ENCODE assay signal across 19 cellular contexts in genomic region chr14:90434370-90435020, GRCh38. TPM values are rescaled to one million over a fixed set of nuclear protein-coding genes. Genes with fewer than 3 reads are reported as not detected.
DNase-seq lines count a peak whose midpoint lies in the region; ATAC-seq and TF ChIP-seq lines count a peak whose summit lies in the region.
"Had no signal": no experiment of that assay in that cellular context is flagged by ENCODE, and none has a peak within 500 bp of the region (broad histone marks: within the 10 kb centered on the region; RNA-seq: fewer than 3 reads in every experiment).

No MANE protein-coding gene starts in this region.

- H3K36me3 ChIP-seq in HEK293 (ENCODE audit: control insufficient read depth in 2 of 2, insufficient read depth in 1 of 2, low read length in 2 of 2) (no peaks in the 10 kb centered on the region), upper lobe of right lung (no peaks in the 10 kb centered on the region)
- H3K36me3 ChIP-seq: BLaER1 treated with 17β-estradiol and CSF1 and Interleukin-3, amounts not matched to agents 10 nM and 100 nM had no signal

- no peaks in the 10 kb centered on the region for H3K4me1 Mint-ChIP-seq in natural killer cell treated with Interleukin-12 subunit alpha and Interleukin-12 subunit beta and Interleukin-15 and Interleukin-18, amount 100 ng/mL, for 72 hours (ENCODE audit: low read depth in 2 of 2)
- no peaks in the 10 kb centered on the region for H3K4me1 Mint-ChIP-seq in natural killer cell
- H3K4me1 Mint-ChIP-seq: B cell, CD14-positive monocyte had no signal

- H3K4me3 ChIP-seq in HEK293 (ENCODE audit: low read depth, low read length) (no peak overlapping the region), upper lobe of right lung (no peak overlapping the region)
- H3K4me3 ChIP-seq: BLaER1 treated with 17β-estradiol and CSF1 and Interleukin-3, amounts not matched to agents 10 nM and 100 nM; GM23338 had no signal

- H3K4me3 Mint-ChIP-seq in natural killer cell treated with Interleukin-12 subunit alpha and Interleukin-12 subunit beta and Interleukin-15 and Interleukin-18, amount 100 ng/mL, for 72 hours = no peak overlapping the region
- H3K4me3 Mint-ChIP-seq in natural killer cell = no peak overlapping the region
- H3K4me3 Mint-ChIP-seq: B cell; CD4-positive, alpha-beta T cell; GM23338 had no signal

- TF ChIP-seq CTCF in natural killer cell (IDR thresholded peaks at IDR 0.05) = no peak
- no peak for TF ChIP-seq CTCF in HEK293 (tag by site-specific recombination; IDR thresholded peaks at IDR 0.05)
- no peak for TF ChIP-seq CTCF in upper lobe of right lung (IDR thresholded peaks at IDR 0.05)

- H3K9me3 ChIP-seq in HEK293 (ENCODE audit: control insufficient read depth, insufficient read depth, low read depth, low read length) (no peaks in the 10 kb centered on the region), upper lobe of right lung (no peaks in the 10 kb centered on the region)

- peak overlapping the region in 1 of 2 donors; percentile 30 for H3K27ac Mint-ChIP-seq in natural killer cell treated with Interleukin-12 subunit alpha and Interleukin-12 subunit beta and Interleukin-15 and Interleukin-18, amount 100 ng/mL, for 72 hours
- H3K27ac Mint-ChIP-seq in natural killer cell = no peak overlapping the region
- H3K27ac Mint-ChIP-seq: B cell; CD14-positive monocyte; CD4-positive, alpha-beta T cell; GM23338 had no signal

- H3K27me3 ChIP-seq in upper lobe of right lung = no peaks in the 10 kb centered on the region
- H3K27me3 ChIP-seq: BLaER1 treated with 17β-estradiol and CSF1 and Interleukin-3, amounts not matched to agents 10 nM and 100 nM had no signal

- no peaks in the 10 kb centered on the region for H3K9me3 Mint-ChIP-seq in natural killer cell treated with Interleukin-12 subunit alpha and Interleukin-12 subunit beta and Interleukin-15 and Interleukin-18, amount 100 ng/mL, for 72 hours
- H3K9me3 Mint-ChIP-seq in natural killer cell = no peaks in the 10 kb centered on the region
- H3K9me3 Mint-ChIP-seq: CD14-positive monocyte; CD4-positive, alpha-beta T cell; GM23338 had no signal

- H3K27ac ChIP-seq in HEK293 (ENCODE audit: extremely low read depth, low read depth, low read length) (no peak overlapping the region), upper lobe of right lung (no peak overlapping the region)
- H3K27ac ChIP-seq: 22Rv1 had no signal

- peaks cover 0 to 2% of the 10 kb centered on the region in 2 donors for H3K27me3 Mint-ChIP-seq in natural killer cell treated with Interleukin-12 subunit alpha and Interleukin-12 subunit beta and Interleukin-15 and Interleukin-18, amount 100 ng/mL, for 72 hours
- no peaks in the 10 kb centered on the region for H3K27me3 Mint-ChIP-seq in natural killer cell (ENCODE audit: low read depth in 2 of 2)
- H3K27me3 Mint-ChIP-seq: CD4-positive, alpha-beta T cell had no signal

- ATAC-seq in natural killer cell treated with Interleukin-12 subunit alpha and Interleukin-12 subunit beta and Interleukin-15 and Interleukin-18, amount 100 ng/mL, for 72 hours = peak in 1 of 2 donors; percentile 28
- ATAC-seq in natural killer cell (no peak), upper lobe of right lung (no peak), HG03280 (IDR thresholded peaks at IDR 0.05; ENCODE audit: unreplicated experiment) (no peak), GM21576 (IDR thresholded peaks at IDR 0.05; ENCODE audit: unreplicated experiment) (no peak)
- ATAC-seq: GM23338 had no signal

- no peaks in the 10 kb centered on the region for H3K36me3 Mint-ChIP-seq in natural killer cell treated with Interleukin-12 subunit alpha and Interleukin-12 subunit beta and Interleukin-15 and Interleukin-18, amount 100 ng/mL, for 72 hours
- H3K36me3 Mint-ChIP-seq in natural killer cell = no peaks in the 10 kb centered on the region
- H3K36me3 Mint-ChIP-seq: CD14-positive monocyte had no signal

- POLR2A ChIA-PET in HEK293 (lab: Yijun Ruan, JAX) = no interaction called here

- no peaks in the 10 kb centered on the region for H3K4me1 ChIP-seq in HEK293 (ENCODE audit: control insufficient read depth, insufficient read depth, low read length)
- no peaks in the 10 kb centered on the region for H3K4me1 ChIP-seq in upper lobe of right lung

- DNase-seq in natural killer cell treated with Interleukin-12 subunit alpha and Interleukin-12 subunit beta and Interleukin-15 and Interleukin-18, amount 100 ng/mL, for 72 hours (ENCODE audit: low spot score) = peak; percentile 53
- DNase-seq in natural killer cell (no peak), islet precursor cell (peak; percentile 37), upper lobe of right lung (peak; percentile 15)
- DNase-seq in effector CD8-positive, alpha-beta T cell (lab: John Stamatoyannopoulos, UW) = no peak
- DNase-seq: Calu3; CD4-positive, alpha-beta T cell; COR-L47; DMS53; DMS79 treated with DMSO at 0.1 percent for 48 hours; HCEC 1CT had no signal

- CTCF ChIA-PET in HEK293 (lab: Yijun Ruan, JAX) = no interaction called here

- intact Hi-C loops in natural killer cell (cut with micrococcal nuclease) (no loop called here), upper lobe of right lung (cut with DNase I) (no loop called here)

TF ChIP-seq in HEK293, 187 proteins besides CTCF, POLR2A, EP300 and RAD21:
- TF ChIP-seq ZNF510 (tag by site-specific recombination; IDR thresholded peaks at IDR 0.05; ENCODE audit: insufficient replicate concordance) = no peak
- TF ChIP-seq HOXD13 (CRISPR knock-in tag; IDR thresholded peaks at IDR 0.05; ENCODE audit: borderline replicate concordance) = no peak
- no peak for TF ChIP-seq ZNF350 (tag by site-specific recombination; IDR thresholded peaks at IDR 0.05)
- TF ChIP-seq ZNF561 (tag by site-specific recombination; IDR thresholded peaks at IDR 0.05; ENCODE audit: borderline replicate concordance) = no peak
- no peak for TF ChIP-seq BCL11A (tag by site-specific recombination; IDR thresholded peaks at IDR 0.05; ENCODE audit: low read depth)
- no peak for TF ChIP-seq YY1 (tag by site-specific recombination; IDR thresholded peaks at IDR 0.05)
- TF ChIP-seq ZFHX2 (tag by site-specific recombination; conservative IDR thresholded peaks at IDR 0.05) = peak; percentile 54; the same call in 1 of the 2 replicates

RNA-seq across cellular contexts. Expression of gene CALM1, which starts 37.7 kb away (rescaled TPM):
- total RNA-seq in natural killer cell treated with Interleukin-12 subunit alpha and Interleukin-12 subunit beta and Interleukin-15 and Interleukin-18, amount 100 ng/mL, for 72 hours = 100 to 1,000 TPM; 521 to 669 TPM
- 1,000 to 10,000 TPM in 1 of 3 donors, 100 to 1,000 TPM in 2; 868 to 1,074 (median 907) TPM for total RNA-seq in natural killer cell
- 477 TPM for total RNA-seq in upper lobe of right lung

Comparison
In these comparisons a context has a peak if more than half of its experiments do, and no peak if none do; other contexts are left out.
1. DNase-seq: peak in natural killer cell treated with Interleukin-12 subunit alpha and Interleukin-12 subunit beta and Interleukin-15 and Interleukin-18, amount 100 ng/mL, for 72 hours (single experiment), islet precursor cell (single experiment) and upper lobe of right lung (single experiment); none in natural killer cell (single experiment) and effector CD8-positive, alpha-beta T cell (single experiment).